Comparison of ENCODE assay signal across 17 cellular contexts in the genomic region with DNA sequence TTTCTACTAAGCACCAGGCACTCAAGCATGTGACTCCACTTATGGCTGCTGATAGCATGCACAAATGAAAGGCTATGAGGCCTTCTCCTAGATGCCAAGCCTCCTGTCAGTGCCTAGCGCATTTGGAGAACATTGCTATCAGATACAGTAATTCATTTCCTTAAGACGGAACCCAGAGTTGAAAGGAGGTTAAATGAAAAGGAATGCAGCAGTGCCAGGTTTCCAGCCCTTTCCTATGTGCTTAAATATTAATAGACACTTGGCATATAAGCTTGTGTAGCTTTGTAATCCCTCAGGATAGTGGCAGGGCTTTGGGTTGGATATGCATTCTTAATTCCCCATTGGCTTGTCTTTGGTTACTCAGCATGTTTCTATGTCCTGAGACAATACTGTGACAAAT.
DNase-seq lines count a peak whose midpoint lies in the region; ATAC-seq lines count a peak whose summit lies in the region.
"Had no signal": no experiment of that assay in that cellular context is flagged by ENCODE, and none has a peak within 500 bp of the region (broad histone marks: within the 10 kb centered on the region; RNA-seq: fewer than 3 reads in every experiment).

No MANE protein-coding gene starts in this region.

- peak; percentile 82 for DNase-seq in HT-29 (ENCODE audit: low spot score)
- peak; percentile 75 for DNase-seq in amniotic epithelial cell (ENCODE audit: low read depth)
- no peak for DNase-seq in left ventricle myocardium superior
- peak; percentile 80 for DNase-seq in renal cortical epithelial cell (ENCODE audit: low read depth)
- DNase-seq in stimulated activated effector memory CD8-positive, alpha-beta T cell treated with anti-CD3 and anti-CD28 coated beads, Interleukin-12 subunit alpha, Interleukin-12 subunit beta, amount 100 ng/mL, for 72 hours (ENCODE audit: low spot score in 2 of 2): no peak
- no peak for DNase-seq in activated CD4-positive, CD25-positive, alpha-beta regulatory T cell (lab: John Stamatoyannopoulos, UW)
- DNase-seq: activated CD4-positive, alpha-beta T cell treated with anti-CD3 and anti-CD28 coated beads, Interleukin-2, amount 10 ng/mL, durations not matched to agents 7 days and 5 days; activated naive CD8-positive, alpha-beta T cell treated with anti-CD3 and anti-CD28 coated beads for 36 hours; glutamatergic neuron; islet precursor cell; Karpas-422; NCI-H1694; NCI-H524 treated with DMSO at 0.1 percent for 48 hours; stimulated activated CD4-positive, alpha-beta T cell treated with anti-CD3 and anti-CD28 coated beads, Interleukin-15, amount 100 ng/mL, for 24 hours; T-helper 1 cell had no signal

- H3K27me3 Mint-ChIP-seq in activated T-helper 17 cell treated with anti-CD3 and anti-CD28 coated beads, Interleukin-2, amount 50 U/mL, for 72 hours: no peaks in the 10 kb centered on the region

- no peaks in the 10 kb centered on the region for H3K9me3 Mint-ChIP-seq in activated T-helper 17 cell treated with anti-CD3 and anti-CD28 coated beads, Interleukin-2, amount 50 U/mL, for 72 hours
- no peaks in the 10 kb centered on the region for H3K9me3 Mint-ChIP-seq in stimulated activated effector memory CD8-positive, alpha-beta T cell treated with anti-CD3 and anti-CD28 coated beads, Interleukin-12 subunit alpha, Interleukin-12 subunit beta, amount 100 ng/mL, for 72 hours
- H3K9me3 Mint-ChIP-seq: activated CD4-positive, alpha-beta T cell treated with anti-CD3 and anti-CD28 coated beads, Interleukin-2, amount 10 ng/mL, durations not matched to agents 7 days and 5 days; activated naive CD8-positive, alpha-beta T cell treated with anti-CD3 and anti-CD28 coated beads for 36 hours had no signal

- H3K27ac Mint-ChIP-seq in activated T-helper 17 cell treated with anti-CD3 and anti-CD28 coated beads, Interleukin-2, amount 50 U/mL, for 72 hours: no peak overlapping the region
- H3K27ac Mint-ChIP-seq in stimulated activated effector memory CD8-positive, alpha-beta T cell treated with anti-CD3 and anti-CD28 coated beads, Interleukin-12 subunit alpha, Interleukin-12 subunit beta, amount 100 ng/mL, for 72 hours: no peak overlapping the region
- H3K27ac Mint-ChIP-seq: activated CD4-positive, alpha-beta T cell treated with anti-CD3 and anti-CD28 coated beads, Interleukin-2, amount 10 ng/mL, durations not matched to agents 7 days and 5 days; activated naive CD8-positive, alpha-beta T cell treated with anti-CD3 and anti-CD28 coated beads for 36 hours had no signal

- peak; percentile 62 for ATAC-seq in left ventricle myocardium superior
- ATAC-seq in activated T-helper 17 cell treated with anti-CD3 and anti-CD28 coated beads, Interleukin-2, amount 50 U/mL, for 72 hours (replicated peaks): no peak
- ATAC-seq in stimulated activated effector memory CD8-positive, alpha-beta T cell treated with anti-CD3 and anti-CD28 coated beads, Interleukin-12 subunit alpha, Interleukin-12 subunit beta, amount 100 ng/mL, for 72 hours: no peak
- no peak for ATAC-seq in HG02981 (IDR thresholded peaks at IDR 0.05; ENCODE audit: unreplicated experiment)

- no peaks in the 10 kb centered on the region for H3K36me3 Mint-ChIP-seq in activated T-helper 17 cell treated with anti-CD3 and anti-CD28 coated beads, Interleukin-2, amount 50 U/mL, for 72 hours (ENCODE audit: low read depth)
- H3K36me3 Mint-ChIP-seq in stimulated activated effector memory CD8-positive, alpha-beta T cell treated with anti-CD3 and anti-CD28 coated beads, Interleukin-12 subunit alpha, Interleukin-12 subunit beta, amount 100 ng/mL, for 72 hours: no peaks in the 10 kb centered on the region
- H3K36me3 Mint-ChIP-seq: activated naive CD8-positive, alpha-beta T cell treated with anti-CD3 and anti-CD28 coated beads for 36 hours had no signal

- intact Hi-C loops in left ventricle myocardium superior (cut with micrococcal nuclease): no loop called here

- H3K4me3 Mint-ChIP-seq in activated T-helper 17 cell treated with anti-CD3 and anti-CD28 coated beads, Interleukin-2, amount 50 U/mL, for 72 hours: no peak overlapping the region
- H3K4me3 Mint-ChIP-seq in stimulated activated effector memory CD8-positive, alpha-beta T cell treated with anti-CD3 and anti-CD28 coated beads, Interleukin-12 subunit alpha, Interleukin-12 subunit beta, amount 100 ng/mL, for 72 hours: no peak overlapping the region
- H3K4me3 Mint-ChIP-seq: activated CD4-positive, alpha-beta T cell treated with anti-CD3 and anti-CD28 coated beads, Interleukin-2, amount 10 ng/mL, durations not matched to agents 7 days and 5 days; activated naive CD8-positive, alpha-beta T cell treated with anti-CD3 and anti-CD28 coated beads for 36 hours had no signal

- H3K4me1 Mint-ChIP-seq in activated T-helper 17 cell treated with anti-CD3 and anti-CD28 coated beads, Interleukin-2, amount 50 U/mL, for 72 hours: peaks cover 9% of the 10 kb centered on the region
- H3K4me1 Mint-ChIP-seq in stimulated activated effector memory CD8-positive, alpha-beta T cell treated with anti-CD3 and anti-CD28 coated beads, Interleukin-12 subunit alpha, Interleukin-12 subunit beta, amount 100 ng/mL, for 72 hours: no peaks in the 10 kb centered on the region
- H3K4me1 Mint-ChIP-seq: activated naive CD8-positive, alpha-beta T cell treated with anti-CD3 and anti-CD28 coated beads for 36 hours had no signal

Comparison
In these comparisons a context has a peak if more than half of its experiments do, and no peak if none do; other contexts are left out.
1. DNase-seq: peak in HT-29 (single experiment), amniotic epithelial cell (single experiment) and renal cortical epithelial cell (single experiment); none in left ventricle myocardium superior (single experiment), stimulated activated effector memory CD8-positive, alpha-beta T cell treated with anti-CD3 and anti-CD28 coated beads, Interleukin-12 subunit alpha, Interleukin-12 subunit beta, amount 100 ng/mL, for 72 hours (0 of 2) and activated CD4-positive, CD25-positive, alpha-beta regulatory T cell (0 of 4).